ENCODE assay signal across 16 cellular contexts in the genomic region with DNA sequence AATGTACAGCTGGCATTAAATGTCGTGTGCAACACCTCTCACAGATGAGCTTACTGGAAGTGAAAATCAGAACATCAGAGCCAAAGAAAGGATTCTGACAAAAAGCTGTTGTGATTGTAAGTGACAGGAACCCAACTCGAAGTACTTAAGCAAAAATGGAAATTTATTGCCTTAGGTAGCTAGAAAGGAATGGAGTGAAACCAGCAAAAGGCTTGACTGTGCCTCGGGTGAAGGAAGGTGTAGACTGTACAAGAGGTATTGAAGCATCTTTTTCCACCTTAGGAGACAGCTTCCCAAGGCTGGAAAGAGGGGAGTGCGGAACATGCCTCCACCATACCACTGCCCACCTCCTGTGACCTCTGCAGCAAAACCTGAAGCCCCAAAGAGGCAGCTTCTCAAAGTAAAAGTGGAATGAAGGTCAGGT. TPM values are rescaled to one million over a fixed set of nuclear protein-coding genes. Genes with fewer than 3 reads are reported as not detected.
DNase-seq lines count a peak whose midpoint lies in the region; ATAC-seq and TF ChIP-seq lines count a peak whose summit lies in the region.
"Had no signal": no experiment of that assay in that cellular context is flagged by ENCODE, and none has a peak within 500 bp of the region (broad histone marks: within the 10 kb centered on the region; RNA-seq: fewer than 3 reads in every experiment).

No MANE protein-coding gene starts in this region.

- H3K9me3 ChIP-seq in HUES48 (ENCODE audit: control insufficient read depth, insufficient read depth, low read length), result no peaks in the 10 kb centered on the region
- H3K9me3 ChIP-seq in left lung, result no peaks in the 10 kb centered on the region
- H3K9me3 ChIP-seq in smooth muscle cell (replicated peaks; ENCODE audit: low read depth), result no peaks in the 10 kb centered on the region
- H3K9me3 ChIP-seq in ascending aorta, result no peaks in the 10 kb centered on the region

- CTCF ChIA-PET in WTC11 (lab: Charles Lee), result interaction anchor here (0.7 to 1.6 kb wide), 3 partner anchors 24 to 131 kb away, joined by 3 to 5 read pairs (median 3); no protein-coding TSS in a partner anchor

- H3K4me1 Mint-ChIP-seq in WTC11, result peaks cover 53% of the 10 kb centered on the region

- H3K4me3 ChIP-seq in HUES48 (ENCODE audit: low read depth, low read length), result no peak overlapping the region
- no peak overlapping the region for H3K4me3 ChIP-seq in left lung
- H3K4me3 ChIP-seq in smooth muscle cell, result no peak overlapping the region
- no peak overlapping the region for H3K4me3 ChIP-seq in ascending aorta
- H3K4me3 ChIP-seq: dorsolateral prefrontal cortex had no signal

- H3K9ac ChIP-seq in HUES48 (ENCODE audit: low read depth, low read length) (no peak overlapping the region), smooth muscle cell (ENCODE audit: low read depth) (peak overlapping the region; percentile 16)

- intact Hi-C loops in left lung (cut with DNase I), result no loop called here
- intact Hi-C loops in ascending aorta (cut with DNase I), result no loop called here

- DNase-seq in WTC11 (ENCODE audit: low spot score), result no peak
- DNase-seq in left lung, result no peak
- no peak for DNase-seq in smooth muscle cell (lab: John Stamatoyannopoulos, UW; ENCODE audit: unreplicated experiment)
- DNase-seq in GM19240 (ENCODE audit: insufficient read length, low spot score), result no peak
- no peak for DNase-seq in NCI-H146 treated with DMSO at 0.1 percent for 48 hours (lab: John Stamatoyannopoulos, UW; ENCODE audit: unreplicated experiment)
- no peak for DNase-seq in ascending aorta (ENCODE audit: low spot score in 2 of 2)
- DNase-seq: activated effector memory CD4-positive, alpha-beta T cell treated with anti-CD3 and anti-CD28 coated beads, Interleukin-2, amount 50 U/mL, for 16 hours; C1 segment of cervical spinal cord; DND-41; dorsolateral prefrontal cortex; NCI-H1105 treated with DMSO at 0.1 percent for 48 hours; small intestine; stimulated activated naive CD4-positive, alpha-beta T cell treated with Interleukin-2 at 50 U/mL for 16 hours had no signal

- H4K20me1 ChIP-seq in smooth muscle cell (ENCODE audit: low read depth), result no peaks in the 10 kb centered on the region

- H3K27ac Mint-ChIP-seq in WTC11, result 0 out of 2 replicates have a peak overlapping the region, but pooled peaks have one; percentile 13
- H3K27ac Mint-ChIP-seq: brain, memory B cell had no signal

- no peaks in the 10 kb centered on the region for H3K79me2 ChIP-seq in smooth muscle cell (ENCODE audit: low read depth)

- no peaks in the 10 kb centered on the region for H3K36me3 Mint-ChIP-seq in WTC11
- H3K36me3 Mint-ChIP-seq: brain, memory B cell had no signal

- H3K27me3 ChIP-seq in HUES48 (ENCODE audit: control insufficient read depth, insufficient read depth, low read length) (no peaks in the 10 kb centered on the region), left lung (no peaks in the 10 kb centered on the region), smooth muscle cell (ENCODE audit: low read depth) (no peaks in the 10 kb centered on the region), ascending aorta (no peaks in the 10 kb centered on the region)
- H3K27me3 ChIP-seq: dorsolateral prefrontal cortex had no signal

- no peak overlapping the region for H2AFZ ChIP-seq in smooth muscle cell (ENCODE audit: low read depth)

- H3F3A ChIP-seq in smooth muscle cell (ENCODE audit: low read depth), result peaks cover 33% of the 10 kb centered on the region

- H3K9me3 Mint-ChIP-seq in WTC11, result 0 out of 2 replicates have a peak, but pooled peaks cover 6% of the 10 kb centered on the region
- H3K9me3 Mint-ChIP-seq: brain had no signal

- H3K4me2 ChIP-seq in smooth muscle cell, result peak overlapping the region; percentile 53

- no peak overlapping the region for H3K4me3 Mint-ChIP-seq in WTC11
- H3K4me3 Mint-ChIP-seq: brain, memory B cell had no signal

- no peaks in the 10 kb centered on the region; the same call in 1 of the 2 replicates for H3K27me3 Mint-ChIP-seq in WTC11 (ENCODE audit: low read depth)
- H3K27me3 Mint-ChIP-seq: memory B cell had no signal

- H3K27ac ChIP-seq in HUES48 (ENCODE audit: low read depth, low read length) (peak overlapping the region; percentile 21), left lung (peak overlapping the region; percentile 67 to 72), smooth muscle cell (ENCODE audit: low read depth) (peak overlapping the region; percentile 100), ascending aorta (no peak overlapping the region)

- ATAC-seq in WTC11 (no peak), left lung (no peak)

- 69% methylated on average over 4 of the region's 4 CpGs for WGBS in smooth muscle cell (ENCODE audit: low lambda C conversion rate)

- H3K4me1 ChIP-seq in HUES48 (ENCODE audit: control insufficient read depth, insufficient read depth, low read length) (peaks cover 23% of the 10 kb centered on the region), left lung (peaks cover 19 to 59% of the 10 kb centered on the region in 2 donors), smooth muscle cell (ENCODE audit: low read depth) (peaks cover 36% of the 10 kb centered on the region), ascending aorta (peaks cover 3 to 19% of the 10 kb centered on the region in 2 donors)

- no peaks in the 10 kb centered on the region for H3K36me3 ChIP-seq in HUES48 (ENCODE audit: control insufficient read depth, insufficient read depth, low read length)
- no peaks in the 10 kb centered on the region for H3K36me3 ChIP-seq in left lung
- H3K36me3 ChIP-seq in smooth muscle cell (ENCODE audit: low read depth), result no peaks in the 10 kb centered on the region
- H3K36me3 ChIP-seq in ascending aorta, result no peaks in the 10 kb centered on the region

- TF ChIP-seq CTCF in WTC11 (IDR thresholded peaks at IDR 0.05) (no peak), left lung (IDR thresholded peaks at IDR 0.05) (no peak), smooth muscle cell (IDR thresholded peaks at IDR 0.05; ENCODE audit: borderline replicate concordance, insufficient read depth, poor library complexity, severe bottlenecking) (no peak), ascending aorta (IDR thresholded peaks at IDR 0.05) (no peak)

- POLR2A ChIA-PET in WTC11 (lab: Charles Lee), result interaction anchor here (1.3 kb wide), 1 partner anchor 9 kb away, joined by 3 read pairs; no protein-coding TSS in a partner anchor

TF ChIP-seq in WTC11, 78 proteins besides CTCF, POLR2A, EP300 and RAD21 (continues in another document):
- TF ChIP-seq, protein P1, sequence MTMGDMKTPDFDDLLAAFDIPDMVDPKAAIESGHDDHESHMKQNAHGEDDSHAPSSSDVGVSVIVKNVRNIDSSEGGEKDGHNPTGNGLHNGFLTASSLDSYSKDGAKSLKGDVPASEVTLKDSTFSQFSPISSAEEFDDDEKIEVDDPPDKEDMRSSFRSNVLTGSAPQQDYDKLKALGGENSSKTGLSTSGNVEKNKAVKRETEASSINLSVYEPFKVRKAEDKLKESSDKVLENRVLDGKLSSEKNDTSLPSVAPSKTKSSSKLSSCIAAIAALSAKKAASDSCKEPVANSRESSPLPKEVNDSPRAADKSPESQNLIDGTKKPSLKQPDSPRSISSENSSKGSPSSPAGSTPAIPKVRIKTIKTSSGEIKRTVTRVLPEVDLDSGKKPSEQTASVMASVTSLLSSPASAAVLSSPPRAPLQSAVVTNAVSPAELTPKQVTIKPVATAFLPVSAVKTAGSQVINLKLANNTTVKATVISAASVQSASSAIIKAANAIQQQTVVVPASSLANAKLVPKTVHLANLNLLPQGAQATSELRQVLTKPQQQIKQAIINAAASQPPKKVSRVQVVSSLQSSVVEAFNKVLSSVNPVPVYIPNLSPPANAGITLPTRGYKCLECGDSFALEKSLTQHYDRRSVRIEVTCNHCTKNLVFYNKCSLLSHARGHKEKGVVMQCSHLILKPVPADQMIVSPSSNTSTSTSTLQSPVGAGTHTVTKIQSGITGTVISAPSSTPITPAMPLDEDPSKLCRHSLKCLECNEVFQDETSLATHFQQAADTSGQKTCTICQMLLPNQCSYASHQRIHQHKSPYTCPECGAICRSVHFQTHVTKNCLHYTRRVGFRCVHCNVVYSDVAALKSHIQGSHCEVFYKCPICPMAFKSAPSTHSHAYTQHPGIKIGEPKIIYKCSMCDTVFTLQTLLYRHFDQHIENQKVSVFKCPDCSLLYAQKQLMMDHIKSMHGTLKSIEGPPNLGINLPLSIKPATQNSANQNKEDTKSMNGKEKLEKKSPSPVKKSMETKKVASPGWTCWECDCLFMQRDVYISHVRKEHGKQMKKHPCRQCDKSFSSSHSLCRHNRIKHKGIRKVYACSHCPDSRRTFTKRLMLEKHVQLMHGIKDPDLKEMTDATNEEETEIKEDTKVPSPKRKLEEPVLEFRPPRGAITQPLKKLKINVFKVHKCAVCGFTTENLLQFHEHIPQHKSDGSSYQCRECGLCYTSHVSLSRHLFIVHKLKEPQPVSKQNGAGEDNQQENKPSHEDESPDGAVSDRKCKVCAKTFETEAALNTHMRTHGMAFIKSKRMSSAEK (CRISPR knock-in tag; IDR thresholded peaks at IDR 0.05; ENCODE audit: borderline replicate concordance), result no peak
- TF ChIP-seq SP1 (CRISPR knock-in tag; conservative IDR thresholded peaks at IDR 0.05) (no peak), HMGA2 (CRISPR knock-in tag; IDR thresholded peaks at IDR 0.05) (no peak), ELF4 (CRISPR knock-in tag; IDR thresholded peaks at IDR 0.05; ENCODE audit: low read depth) (no peak), ZNF416 (CRISPR knock-in tag; IDR thresholded peaks at IDR 0.05) (no peak), ZNF423 (CRISPR knock-in tag; IDR thresholded peaks at IDR 0.05) (no peak), ZNF121 (CRISPR knock-in tag; IDR thresholded peaks at IDR 0.05) (no peak), ESRRA (CRISPR knock-in tag; IDR thresholded peaks at IDR 0.05; ENCODE audit: borderline replicate concordance) (no peak), MAX (CRISPR knock-in tag; IDR thresholded peaks at IDR 0.05) (no peak)
- TF ChIP-seq, protein P2, sequence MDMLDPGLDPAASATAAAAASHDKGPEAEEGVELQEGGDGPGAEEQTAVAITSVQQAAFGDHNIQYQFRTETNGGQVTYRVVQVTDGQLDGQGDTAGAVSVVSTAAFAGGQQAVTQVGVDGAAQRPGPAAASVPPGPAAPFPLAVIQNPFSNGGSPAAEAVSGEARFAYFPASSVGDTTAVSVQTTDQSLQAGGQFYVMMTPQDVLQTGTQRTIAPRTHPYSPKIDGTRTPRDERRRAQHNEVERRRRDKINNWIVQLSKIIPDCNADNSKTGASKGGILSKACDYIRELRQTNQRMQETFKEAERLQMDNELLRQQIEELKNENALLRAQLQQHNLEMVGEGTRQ (CRISPR knock-in tag; IDR thresholded peaks at IDR 0.05), result no peak

RNA-seq across cellular contexts. Expression of gene ITGB1, which starts 27.3 kb away (rescaled TPM):
- total RNA-seq in WTC11 (2021) (317 to 344 TPM (median 321 TPM) in 3 replicates), left lung (100 to 1,000 TPM; 498 to 642 TPM), smooth muscle cell (2,267 and 2,867 TPM in 2 replicates), ascending aorta (569 TPM)
- polyA plus RNA-seq in smooth muscle cell, result 674 and 859 TPM in 2 replicates

Comparison
In these comparisons a context has a peak if more than half of its experiments do, and no peak if none do; other contexts are left out.
1. H3K27ac ChIP-seq: peak in HUES48 (single experiment), left lung (2 of 2) and smooth muscle cell (single experiment); none in ascending aorta (0 of 2).